Comparison of ENCODE assay signal across 8 cellular contexts in genomic region chr4:101306225-101306624, GRCh38. TPM values are rescaled to one million over a fixed set of nuclear protein-coding genes. Genes with fewer than 3 reads are reported as not detected.
DNase-seq lines count a peak whose midpoint lies in the region; ATAC-seq and TF ChIP-seq lines count a peak whose summit lies in the region.

No MANE protein-coding gene starts in this region.

- no peaks in the 10 kb centered on the region for H3K36me3 ChIP-seq in neutrophil

- DNase-seq in T-helper 2 cell treated with Interferon-gamma antibody and Interleukin-4, amounts not matched to agents 5 μg/mL and 100 μg/mL, for 36 hours (ENCODE audit: low spot score), result no peak
- DNase-seq in NCI-H524 (lab: John Stamatoyannopoulos, UW) (no peak), GM19238 (ENCODE audit: insufficient read length, low spot score) (no peak), CD14-positive monocyte (ENCODE audit: low spot score) (no peak), pons (ENCODE audit: low spot score) (no peak)

- H3K27me3 Mint-ChIP-seq in T-helper 2 cell treated with Interferon-gamma antibody and Interleukin-4, amounts not matched to agents 5 μg/mL and 100 μg/mL, for 36 hours (ENCODE audit: low read depth), result no peaks in the 10 kb centered on the region
- H3K27me3 Mint-ChIP-seq in CD14-positive monocyte (ENCODE audit: low read depth in 3 of 3), result no peaks in the 10 kb centered on the region

- peaks cover 16% of the 10 kb centered on the region for H3K4me1 Mint-ChIP-seq in T-helper 2 cell treated with Interferon-gamma antibody and Interleukin-4, amounts not matched to agents 5 μg/mL and 100 μg/mL, for 36 hours (ENCODE audit: low read depth)
- H3K4me1 Mint-ChIP-seq in CD14-positive monocyte, result peaks cover 25% of the 10 kb centered on the region

- intact Hi-C loops in CD14-positive monocyte (cut with micrococcal nuclease), result no loop called here

- TF ChIP-seq CTCF in neutrophil (IDR thresholded peaks at IDR 0.05), result no peak
- no peak for TF ChIP-seq CTCF in CD14-positive monocyte (IDR thresholded peaks at IDR 0.05)

- peak; percentile 73 for ATAC-seq in GM19035 (IDR thresholded peaks at IDR 0.05; ENCODE audit: unreplicated experiment)
- peak; percentile 73 for ATAC-seq in HG02798 (IDR thresholded peaks at IDR 0.05; ENCODE audit: poor library complexity, unreplicated experiment)

- H3K9me3 Mint-ChIP-seq in T-helper 2 cell treated with Interferon-gamma antibody and Interleukin-4, amounts not matched to agents 5 μg/mL and 100 μg/mL, for 36 hours, result no peaks in the 10 kb centered on the region
- no peaks in the 10 kb centered on the region for H3K9me3 Mint-ChIP-seq in CD14-positive monocyte

- H3K9me3 ChIP-seq in neutrophil, result no peaks in the 10 kb centered on the region

- peak overlapping the region; percentile 16 for H3K27ac ChIP-seq in neutrophil

- peaks cover 7 to 17% of the 10 kb centered on the region in 2 experiments for H3K4me1 ChIP-seq in neutrophil (ENCODE audit: control insufficient read depth in 1 of 2, insufficient read depth in 1 of 2, low read depth in 1 of 2, low read length in 1 of 2)

- H3K36me3 Mint-ChIP-seq in T-helper 2 cell treated with Interferon-gamma antibody and Interleukin-4, amounts not matched to agents 5 μg/mL and 100 μg/mL, for 36 hours (ENCODE audit: low read depth), result no peaks in the 10 kb centered on the region
- peaks cover 0 to 3% of the 10 kb centered on the region in 2 donors for H3K36me3 Mint-ChIP-seq in CD14-positive monocyte

- no peaks in the 10 kb centered on the region for H3K27me3 ChIP-seq in neutrophil

- H3K27ac Mint-ChIP-seq in T-helper 2 cell treated with Interferon-gamma antibody and Interleukin-4, amounts not matched to agents 5 μg/mL and 100 μg/mL, for 36 hours, result no peak overlapping the region
- peak overlapping the region in 2 of 7 donors; percentile 59 to 80 for H3K27ac Mint-ChIP-seq in CD14-positive monocyte

- no peak overlapping the region for H3K4me3 ChIP-seq in neutrophil (ENCODE audit: low read depth in 1 of 2, low read length in 1 of 2)

- peak overlapping the region; percentile 14 for H3K4me3 Mint-ChIP-seq in T-helper 2 cell treated with Interferon-gamma antibody and Interleukin-4, amounts not matched to agents 5 μg/mL and 100 μg/mL, for 36 hours
- H3K4me3 Mint-ChIP-seq in CD14-positive monocyte, result no peak overlapping the region

RNA-seq across cellular contexts. Expression of gene PPP3CA, which starts 41.1 kb away (rescaled TPM):
- 1 to 10 TPM; 5.1 to 8.9 TPM for polyA plus RNA-seq in CD14-positive monocyte
